In the genomic region with DNA sequence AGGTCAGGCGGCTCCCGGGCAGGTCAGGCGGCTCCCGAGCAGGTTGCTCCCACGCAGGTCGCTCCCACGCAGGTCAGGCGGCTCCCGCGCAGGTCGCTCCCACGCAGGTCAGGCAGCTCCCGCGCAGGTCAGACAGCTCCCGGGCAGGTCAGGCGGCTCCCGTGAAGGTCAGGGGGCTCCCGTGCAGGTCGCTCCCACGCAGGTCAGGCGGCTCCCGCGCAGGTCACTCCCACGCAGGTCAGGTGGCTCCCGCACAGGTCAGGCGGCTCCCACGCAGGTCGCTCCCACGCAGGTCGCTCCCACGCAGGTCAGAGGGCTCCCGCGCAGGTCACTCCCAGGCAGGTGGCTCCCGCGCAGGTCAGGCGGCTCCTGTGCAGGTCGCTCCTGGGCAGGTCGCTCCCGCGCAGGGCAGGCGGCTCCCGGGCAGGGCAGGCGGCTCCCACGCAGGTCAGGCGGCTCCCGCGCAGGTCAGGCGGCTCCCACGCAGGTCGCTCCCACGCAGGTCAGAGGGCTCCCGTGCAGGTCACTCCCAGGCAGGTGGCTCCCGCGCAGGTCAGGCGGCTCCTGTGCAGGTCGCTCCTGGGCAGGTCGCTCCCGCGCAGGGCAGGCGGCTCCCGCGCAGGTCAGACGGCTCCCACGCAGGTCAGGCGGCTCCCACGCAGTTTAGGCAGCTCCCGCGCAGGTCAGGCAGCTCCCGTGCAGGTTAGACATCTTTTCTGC, we compare ENCODE assay signal across 22 cellular contexts. TPM values are rescaled to one million over a fixed set of nuclear protein-coding genes. Genes with fewer than 3 reads are reported as not detected.
DNase-seq lines count a peak whose midpoint lies in the region; ATAC-seq and TF ChIP-seq lines count a peak whose summit lies in the region.
"Had no signal": no experiment of that assay in that cellular context is flagged by ENCODE, and none has a peak within 500 bp of the region (broad histone marks: within the 10 kb centered on the region; RNA-seq: fewer than 3 reads in every experiment).

No MANE protein-coding gene starts in this region.

- no peak overlapping the region for H3K27ac ChIP-seq in gastroesophageal sphincter
- no peak overlapping the region for H3K27ac ChIP-seq in trophoblast cell (ENCODE audit: low read depth, low read length)

- no peak overlapping the region for H4K8ac ChIP-seq in trophoblast cell (ENCODE audit: low read depth, low read length)

- no peak overlapping the region for H3K4me3 ChIP-seq in gastroesophageal sphincter
- peak overlapping the region; percentile 34 for H3K4me3 ChIP-seq in trophoblast cell (ENCODE audit: low read depth, low read length)
- H3K4me3 ChIP-seq: GM12878 had no signal

- H3K36me3 ChIP-seq in gastroesophageal sphincter (no peaks in the 10 kb centered on the region), trophoblast cell (ENCODE audit: control insufficient read depth in 1 of 2, insufficient read depth in 2 of 2, low read length in 2 of 2) (no peaks in the 10 kb centered on the region)
- H3K36me3 ChIP-seq: BE2C had no signal

- no peak for TF ChIP-seq CTCF in gastroesophageal sphincter (IDR thresholded peaks at IDR 0.05)

- H3K9me3 ChIP-seq in gastroesophageal sphincter (no peaks in the 10 kb centered on the region), trophoblast cell (ENCODE audit: insufficient read depth, low read depth, low read length) (peaks cover 6% of the 10 kb centered on the region)
- H3K9me3 ChIP-seq: BE2C had no signal

- no peak for TF ChIP-seq POLR2A in gastroesophageal sphincter (IDR thresholded peaks at IDR 0.05)

- H3K79me1 ChIP-seq in trophoblast cell (ENCODE audit: low read length), result no peaks in the 10 kb centered on the region

- H3K9me3 Mint-ChIP-seq in stimulated activated naive CD8-positive, alpha-beta T cell treated with anti-CD3 and anti-CD28 coated beads, Interleukin-15, amount 100 ng/mL, for 72 hours, result peaks cover 0 to 8% of the 10 kb centered on the region in 2 donors

- peaks cover 29% of the 10 kb centered on the region for H3K27me3 ChIP-seq in gastroesophageal sphincter
- no peaks in the 10 kb centered on the region for H3K27me3 ChIP-seq in trophoblast cell (ENCODE audit: insufficient read depth, low read length)
- H3K27me3 ChIP-seq: BE2C had no signal

- H4K91ac ChIP-seq in trophoblast cell (ENCODE audit: low read depth, low read length), result no peak overlapping the region

- H3K4me2 ChIP-seq in trophoblast cell (ENCODE audit: low read length), result no peak overlapping the region

- H2BK12ac ChIP-seq in trophoblast cell (ENCODE audit: low read length), result no peak overlapping the region

- no peak overlapping the region for H2BK120ac ChIP-seq in trophoblast cell (ENCODE audit: insufficient read depth, low read length, poor library complexity)

- peaks cover 22% of the 10 kb centered on the region for H3K27me3 Mint-ChIP-seq in stimulated activated naive CD8-positive, alpha-beta T cell treated with anti-CD3 and anti-CD28 coated beads, Interleukin-15, amount 100 ng/mL, for 72 hours
- H3K27me3 Mint-ChIP-seq: CD4-positive, CD25-positive, alpha-beta regulatory T cell had no signal

- no peak overlapping the region for H2AFZ ChIP-seq in trophoblast cell (ENCODE audit: insufficient read depth, low read length, poor library complexity)

- no peak overlapping the region for H2AK5ac ChIP-seq in trophoblast cell (ENCODE audit: low read length)

- H3K4me1 ChIP-seq in gastroesophageal sphincter (no peaks in the 10 kb centered on the region), trophoblast cell (ENCODE audit: control insufficient read depth in 1 of 2, insufficient read depth in 2 of 2, low read length in 2 of 2) (no peaks in the 10 kb centered on the region)
- H3K4me1 ChIP-seq: BE2C had no signal

- no peak overlapping the region for H3K4me3 Mint-ChIP-seq in stimulated activated naive CD8-positive, alpha-beta T cell treated with anti-CD3 and anti-CD28 coated beads, Interleukin-15, amount 100 ng/mL, for 72 hours
- H3K4me3 Mint-ChIP-seq: CD4-positive, CD25-positive, alpha-beta regulatory T cell; CD8-positive, alpha-beta memory T cell; HFFc6 had no signal

- no peak for DNase-seq in stimulated activated naive CD8-positive, alpha-beta T cell treated with anti-CD3 and anti-CD28 coated beads, Interleukin-15, amount 100 ng/mL, for 72 hours
- no peak for DNase-seq in stimulated activated naive CD8-positive, alpha-beta T cell treated with anti-CD3 and anti-CD28 coated beads, Interleukin-15, Interleukin-2, amounts not matched to agents 100 U/mL and 50 U/mL, for 24 hours
- no peak for DNase-seq in trophoblast cell
- no peak for DNase-seq in AG08395 (ENCODE audit: low spot score)
- no peak for DNase-seq in A172 (ENCODE audit: low spot score)
- DNase-seq in activated CD4-positive, CD25-positive, alpha-beta regulatory T cell (lab: John Stamatoyannopoulos, UW), result no peak
- DNase-seq: 8988T; BE2C; C1 segment of cervical spinal cord; CD4-positive, CD25-positive, alpha-beta regulatory T cell; CD8-positive, alpha-beta memory T cell; COR-L47; DMS 273 treated with DMSO at 0.1 percent for 48 hours; DMS53; DND-41; EL; GOT3; HFFc6 had no signal

- no peak overlapping the region for H3K9ac ChIP-seq in trophoblast cell (ENCODE audit: low read length)

- TF ChIP-seq EP300 in gastroesophageal sphincter (IDR thresholded peaks at IDR 0.05), result no peak

- 72 to 94% methylated on average over 4 to 9 of the region's 69 CpGs for WGBS in gastroesophageal sphincter (ENCODE audit: low coverage in 1 of 2), 2 donors
- WGBS in trophoblast cell (ENCODE audit: extremely low coverage, insufficient coverage, insufficient read length), result no CpG with 5 or more reads among the region's 69 CpGs

- no peak overlapping the region for H3K23ac ChIP-seq in trophoblast cell (ENCODE audit: low read length)

- no peak overlapping the region for H3K18ac ChIP-seq in trophoblast cell (ENCODE audit: low read length)

- no peaks in the 10 kb centered on the region for H3K79me2 ChIP-seq in trophoblast cell (ENCODE audit: control insufficient read depth, insufficient read depth, low read length, poor library complexity)

- H3K4me1 Mint-ChIP-seq in stimulated activated naive CD8-positive, alpha-beta T cell treated with anti-CD3 and anti-CD28 coated beads, Interleukin-15, amount 100 ng/mL, for 72 hours, result no peaks in the 10 kb centered on the region
- H3K4me1 Mint-ChIP-seq: CD8-positive, alpha-beta memory T cell had no signal

- peak; percentile 18 for ATAC-seq in stimulated activated naive CD8-positive, alpha-beta T cell treated with anti-CD3 and anti-CD28 coated beads, Interleukin-15, amount 100 ng/mL, for 72 hours
- no peak for ATAC-seq in stimulated activated naive CD8-positive, alpha-beta T cell treated with anti-CD3 and anti-CD28 coated beads, Interleukin-15, Interleukin-2, amounts not matched to agents 100 U/mL and 50 U/mL, for 24 hours
- peak; percentile 10 for ATAC-seq in gastroesophageal sphincter
- ATAC-seq: GM12878, HCT116 had no signal

- no peak overlapping the region for H3K14ac ChIP-seq in trophoblast cell (ENCODE audit: low read length)

- no peak overlapping the region for H3K4ac ChIP-seq in trophoblast cell (ENCODE audit: low read depth, low read length)

- H3K27ac Mint-ChIP-seq in stimulated activated naive CD8-positive, alpha-beta T cell treated with anti-CD3 and anti-CD28 coated beads, Interleukin-15, amount 100 ng/mL, for 72 hours, result no peak overlapping the region
- H3K27ac Mint-ChIP-seq: CD8-positive, alpha-beta memory T cell; HFFc6 had no signal

- H4K12ac ChIP-seq in trophoblast cell (ENCODE audit: low read depth, low read length), result no peak overlapping the region

- H2BK5ac ChIP-seq in trophoblast cell (ENCODE audit: low read depth, low read length, poor library complexity), result no peak overlapping the region

RNA-seq across cellular contexts. Expression of a gene that starts 30.7 kb away (rescaled TPM):
- total RNA-seq in gastroesophageal sphincter, result 1 to 10 TPM; 1.7 to 4.7 (median 3.3) TPM
- not detected in 2 replicates for polyA plus RNA-seq in trophoblast cell (2013)
- total RNA-seq in A172 (2014; rRNA removed; shearing (Covaris generic)), result 2.2 and 4.4 TPM in 2 replicates
- total RNA-seq: G401, GM12878 had no signal
